Comparison of ENCODE assay signal across 28 cellular contexts in the genomic region with DNA sequence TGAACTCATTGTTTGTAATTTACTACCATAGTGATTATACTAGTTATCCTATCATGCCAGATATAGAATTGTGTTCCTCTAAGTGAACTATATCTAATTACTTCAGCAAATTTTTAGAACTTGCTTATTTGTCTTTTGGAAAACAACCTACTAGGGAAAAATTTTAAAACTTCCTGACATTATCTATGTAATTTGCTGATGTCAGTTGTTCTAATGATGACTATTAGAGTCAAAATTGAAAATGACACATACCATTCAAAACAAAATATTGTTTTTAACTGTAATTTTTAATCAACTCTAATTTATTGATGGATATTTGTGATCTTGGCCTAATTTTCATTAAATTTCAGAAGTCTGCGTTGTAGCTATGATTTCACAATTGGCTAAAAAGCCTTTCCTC.
"Had no signal": no experiment of that assay in that cellular context is flagged by ENCODE, and none has a peak within 500 bp of the region (broad histone marks: within the 10 kb centered on the region; RNA-seq: fewer than 3 reads in every experiment).

No MANE protein-coding gene starts in this region.

- H3K9me3 ChIP-seq: ovary, suprapubic skin, testis, tibial artery, transverse colon, upper lobe of right lung, uterus had no signal

- H3K4me2 ChIP-seq: neural progenitor cell, smooth muscle cell had no signal

- H3K27me3 ChIP-seq: neural progenitor cell, ovary, spleen, suprapubic skin, testis, tibial artery, transverse colon, upper lobe of right lung, uterus had no signal

- DNase-seq: natural killer cell; occipital lobe; ovary; posterior cingulate gyrus; psoas muscle; right cardiac atrium; spleen; stimulated activated CD4-positive, alpha-beta T cell treated with anti-CD3 and anti-CD28 coated beads, Interleukin-12 subunit alpha, Interleukin-12 subunit beta, amount 100 ng/mL, for 4 hours; stimulated activated CD4-positive, alpha-beta T cell treated with anti-CD3 and anti-CD28 coated beads, Interleukin-1b, Interleukin-23, amount 100 ng/mL, for 48 hours; stimulated activated CD4-positive, alpha-beta T cell treated with anti-CD3 and anti-CD28 coated beads, Interleukin-4, amount 100 ng/mL, for 1 hour; stimulated activated CD4-positive, alpha-beta T cell treated with anti-CD3 and anti-CD28 coated beads, Interleukin-4, amount 100 ng/mL, for 4 hours; stimulated activated CD8-positive, alpha-beta memory T cell treated with anti-CD3 and anti-CD28 coated beads, Interleukin-4, amount 100 ng/mL, for 48 hours; stimulated activated naive CD4-positive, alpha-beta T cell; stimulated activated naive CD8-positive, alpha-beta T cell treated with anti-CD3 and anti-CD28 coated beads, Interleukin-15, amount 100 ng/mL, for 72 hours; stimulated activated naive CD8-positive, alpha-beta T cell treated with anti-CD3 and anti-CD28 coated beads, Interleukin-15, Interleukin-2, amounts not matched to agents 100 U/mL and 50 U/mL, for 24 hours; substantia nigra; testis; tibial artery; transverse colon; upper lobe of right lung; uterus had no signal

- ATAC-seq: natural killer cell; psoas muscle; right cardiac atrium; sciatic nerve; stimulated activated memory B cell treated with anti-CD40 and anti-IgM and Interleukin-4, amounts not matched to agents 10 μg/mL and 1 μg/mL and 100 μg/mL, for 72 hours; stimulated activated naive CD8-positive, alpha-beta T cell treated with anti-CD3 and anti-CD28 coated beads, Interleukin-15, amount 100 ng/mL, for 72 hours; stimulated activated naive CD8-positive, alpha-beta T cell treated with anti-CD3 and anti-CD28 coated beads, Interleukin-15, Interleukin-2, amounts not matched to agents 100 U/mL and 50 U/mL, for 24 hours; upper lobe of right lung had no signal

- H3K4me3 ChIP-seq: neural progenitor cell, ovary, psoas muscle, skin epidermis, smooth muscle cell, spleen, suprapubic skin, testis, tibial artery, transverse colon, upper lobe of right lung, uterus had no signal

- H2AFZ ChIP-seq: neural progenitor cell, parathyroid adenoma had no signal

- H3K9ac ChIP-seq: neural progenitor cell, parathyroid adenoma had no signal

- H3K79me2 ChIP-seq: parathyroid adenoma had no signal

- H3K27ac ChIP-seq: neural progenitor cell, ovary, parathyroid adenoma, psoas muscle, skin epidermis, spleen, suprapubic skin, testis, tibial artery, transverse colon, upper lobe of right lung, uterus had no signal

- H3K36me3 ChIP-seq: neural progenitor cell, ovary, spleen, suprapubic skin, tibial artery, transverse colon, upper lobe of right lung, uterus had no signal

- H3K4me1 ChIP-seq: parathyroid adenoma, psoas muscle, spleen, suprapubic skin, testis, tibial artery, transverse colon, upper lobe of right lung, uterus had no signal
